In genomic region chr4:993111-994029, GRCh38 we compare ENCODE assay signal across 1 cellular context.
TF ChIP-seq lines count a peak whose summit lies in the region.

SLC26A1 (minus strand) TSS chr4:993404; CDS start chr4:991703, 1,701 bp downstream.

TF ChIP-seq in K562, 482 proteins besides CTCF, POLR2A, EP300 and RAD21 (continued from another document):
- TF ChIP-seq PRDM10 (IDR thresholded peaks at IDR 0.05; ENCODE audit: partially characterized antibody), result peak; percentile 50
- no peak for TF ChIP-seq CHD2 (IDR thresholded peaks at IDR 0.05; ENCODE audit: low read depth, low read length)
- TF ChIP-seq FOXA3 (CRISPR knock-in tag; conservative IDR thresholded peaks at IDR 0.05 in 1 of 2, IDR thresholded peaks at IDR 0.05 in 1 of 2), result no peak
- TF ChIP-seq ZFP1 (CRISPR knock-in tag; IDR thresholded peaks at IDR 0.05), result 0 out of 2 replicates have a peak, but pooled peaks have one; percentile 24
- TF ChIP-seq GTF2E2 (tag; IDR thresholded peaks at IDR 0.05), result no peak
- 0 out of 2 replicates have a peak, but pooled peaks have one; percentile 37 for TF ChIP-seq SMARCA5 (IDR thresholded peaks at IDR 0.05)
- no peak for TF ChIP-seq TCF15 (CRISPR knock-in tag; IDR thresholded peaks at IDR 0.05)
- no peak for TF ChIP-seq FOXJ2 (tag; IDR thresholded peaks at IDR 0.05)
- TF ChIP-seq GTF2A2 (tag; IDR thresholded peaks at IDR 0.05), result no peak
- TF ChIP-seq ZBTB11 (CRISPR knock-in tag; IDR thresholded peaks at IDR 0.05), result no peak
- peak; percentile 74 for TF ChIP-seq CREB3 (tag; conservative IDR thresholded peaks at IDR 0.05; ENCODE audit: low read depth)
- TF ChIP-seq NFE2 (IDR thresholded peaks at IDR 0.05; ENCODE audit: low read depth), result peak; percentile 93
- TF ChIP-seq ARID1B (IDR thresholded peaks at IDR 0.05), result peak; percentile 36
- no peak for TF ChIP-seq HMG20A (CRISPR knock-in tag; conservative IDR thresholded peaks at IDR 0.05)
- no peak for TF ChIP-seq FOXM1 (IDR thresholded peaks at IDR 0.05; ENCODE audit: low read depth)
- TF ChIP-seq FOXM1 (CRISPR knock-in tag; IDR thresholded peaks at IDR 0.05; ENCODE audit: low read depth), result no peak
- peak; percentile 2 for TF ChIP-seq RBM22 (IDR thresholded peaks at IDR 0.05; ENCODE audit: low read depth, low read length, poor library complexity, severe bottlenecking)
- TF ChIP-seq ARID4B (CRISPR knock-in tag; IDR thresholded peaks at IDR 0.05), result peak; percentile 42; the same call in 1 of the 2 replicates
- 0 out of 2 replicates have a peak, but pooled peaks have one; percentile 0 for TF ChIP-seq E2F1 (CRISPR knock-in tag; IDR thresholded peaks at IDR 0.05)
- no peak for TF ChIP-seq RB1 (IDR thresholded peaks at IDR 0.05; ENCODE audit: low read depth)
- no peak for TF ChIP-seq ZFP91 (CRISPR knock-in tag; IDR thresholded peaks at IDR 0.05)
- no peak for TF ChIP-seq MCM3 (IDR thresholded peaks at IDR 0.05)
- no peak for TF ChIP-seq CHD4 (IDR thresholded peaks at IDR 0.05; ENCODE audit: insufficient read depth, insufficient replicate concordance, low read depth, low read length, poor library complexity, severe bottlenecking)
- no peak for TF ChIP-seq SMAD2 (IDR thresholded peaks at IDR 0.05; ENCODE audit: low read depth, low read length)
- no peak for TF ChIP-seq ATF7 (IDR thresholded peaks at IDR 0.05)
- TF ChIP-seq ZNF586 (CRISPR knock-in tag; conservative IDR thresholded peaks at IDR 0.05), result no peak
- TF ChIP-seq ZNF583 (CRISPR knock-in tag; IDR thresholded peaks at IDR 0.05), result no peak
- no peak for TF ChIP-seq MXI1 (IDR thresholded peaks at IDR 0.05; ENCODE audit: low read depth, low read length)
- TF ChIP-seq ZNF280A (IDR thresholded peaks at IDR 0.05; ENCODE audit: low read depth, partially characterized antibody), result no peak
- no peak; a peak in 1 of 4 replicates for TF ChIP-seq MLX (CRISPR knock-in tag; conservative IDR thresholded peaks at IDR 0.05)
- peak; percentile 73 for TF ChIP-seq POLR2G (IDR thresholded peaks at IDR 0.05; ENCODE audit: low read depth, low read length)
- TF ChIP-seq SNAPC5 (CRISPR knock-in tag; IDR thresholded peaks at IDR 0.05), result no peak
- no peak for TF ChIP-seq SMAD1 (IDR thresholded peaks at IDR 0.05; ENCODE audit: low read depth, low read length, partially characterized antibody)
- TF ChIP-seq ZNF175 (CRISPR knock-in tag; IDR thresholded peaks at IDR 0.05; ENCODE audit: low read depth), result no peak
- TF ChIP-seq ZNF551 (CRISPR knock-in tag; IDR thresholded peaks at IDR 0.05), result no peak
- no peak for TF ChIP-seq ZFP36 (IDR thresholded peaks at IDR 0.05; ENCODE audit: low read depth, low read length, partially characterized antibody)
- TF ChIP-seq IRF1 (CRISPR knock-in tag; IDR thresholded peaks at IDR 0.05; ENCODE audit: borderline replicate concordance), result no peak
- TF ChIP-seq SMAD4 (CRISPR knock-in tag; conservative IDR thresholded peaks at IDR 0.05), result no peak
- TF ChIP-seq HDAC1 (IDR thresholded peaks at IDR 0.05), result no peak
- no peak for TF ChIP-seq PCBP2 (IDR thresholded peaks at IDR 0.05; ENCODE audit: low read depth, low read length, poor library complexity, severe bottlenecking)
- 0 out of 2 replicates have a peak, but pooled peaks have one; percentile 36 for TF ChIP-seq ZBTB17 (CRISPR knock-in tag; IDR thresholded peaks at IDR 0.05)
- TF ChIP-seq MTA3 (IDR thresholded peaks at IDR 0.05; ENCODE audit: borderline replicate concordance), result no peak
- no peak for TF ChIP-seq ZNF584 (CRISPR knock-in tag; IDR thresholded peaks at IDR 0.05; ENCODE audit: low read depth)
TF ChIP-seq in K562: peak in this region for 62.
